Comparison of ENCODE assay signal across 13 cellular contexts in genomic region chr12:27554003-27554402, GRCh38. TPM values are rescaled to one million over a fixed set of nuclear protein-coding genes. Genes with fewer than 3 reads are reported as not detected.
A peak's percentile ranks its signal among the peaks of the same experiment; 100 is the strongest.
DNase-seq lines count a peak whose midpoint lies in the region; ATAC-seq and TF ChIP-seq lines count a peak whose summit lies in the region.
"Had no signal": no experiment of that assay in that cellular context is flagged by ENCODE, and none has a peak within 500 bp of the region (broad histone marks: within the 10 kb centered on the region; RNA-seq: fewer than 3 reads in every experiment).

No MANE protein-coding gene starts in this region.

- no peak overlapping the region for H3K27ac Mint-ChIP-seq in WTC11
- H3K27ac Mint-ChIP-seq: activated T-helper 1 cell treated with anti-CD3 and anti-CD28 coated beads, Interleukin-12 subunit alpha, Interleukin-12 subunit beta, Interleukin-2, Interleukin-4 antibody, amounts not matched to agents 30 ng/mL and 10 ng/mL and 1 ng/mL, durations not matched to agents 14 hours and 24 hours and 36 hours had no signal

- POLR2A ChIA-PET in WTC11 (lab: Charles Lee) = no interaction called here

- H3K36me3 Mint-ChIP-seq in WTC11 = no peaks in the 10 kb centered on the region

- no peak for TF ChIP-seq CTCF in brain microvascular endothelial cell (IDR thresholded peaks at IDR 0.05; ENCODE audit: low read depth, low read length, missing control alignments)
- TF ChIP-seq CTCF in left lung (IDR thresholded peaks at IDR 0.05) = no peak
- TF ChIP-seq CTCF in WTC11 (IDR thresholded peaks at IDR 0.05) = no peak

- intact Hi-C loops in left lung (cut with DNase I) = no loop called here

- DNase-seq in brain microvascular endothelial cell (no peak), left lung (no peak), NOMO-1 treated with DMSO at 0.1 percent for 48 hours (lab: John Stamatoyannopoulos, UW; ENCODE audit: unreplicated experiment) (no peak), NCI-H2107 (lab: John Stamatoyannopoulos, UW) (no peak), DMS53 (lab: John Stamatoyannopoulos, UW) (no peak), WTC11 (ENCODE audit: low spot score) (no peak)
- DNase-seq: kidney glomerular epithelial cell; NCI-H2081 treated with DMSO at 0.1 percent for 48 hours; NK-92 treated with Interleukin-12 subunit alpha and Interleukin-12 subunit beta, amount 100 ng/mL, for 24 hours had no signal

- peak overlapping the region; percentile 18 to 46 (median 42); a peak in 12 of 20 replicates for H3K4me3 ChIP-seq in BLaER1 treated with 17β-estradiol and CSF1 and Interleukin-3, amounts not matched to agents 10 nM and 100 nM
- H3K4me3 ChIP-seq in brain microvascular endothelial cell (ENCODE audit: low read depth, low read length) (no peak overlapping the region), left lung (no peak overlapping the region), skin epidermis (no peak overlapping the region)

- peaks cover 48% of the 10 kb centered on the region for H3K4me1 Mint-ChIP-seq in WTC11

- no peaks in the 10 kb centered on the region for H3K27me3 ChIP-seq in BLaER1 treated with 17β-estradiol and CSF1 and Interleukin-3, amounts not matched to agents 10 nM and 100 nM
- no peaks in the 10 kb centered on the region for H3K27me3 ChIP-seq in brain microvascular endothelial cell (replicated peaks)
- H3K27me3 ChIP-seq in left lung = no peaks in the 10 kb centered on the region

- peak overlapping the region in 10 of 11 experiments; percentile 59 to 94 (median 90); a peak in 20 of 22 replicates for H3K27ac ChIP-seq in BLaER1 treated with 17β-estradiol and CSF1 and Interleukin-3, amounts not matched to agents 10 nM and 100 nM
- H3K27ac ChIP-seq in brain microvascular endothelial cell (peak overlapping the region; percentile 71), left lung (peak overlapping the region; percentile 66 to 67), skin epidermis (peak overlapping the region in 15 of 21 experiments; percentile 15 to 83 (median 56))
- H3K27ac ChIP-seq: KMS-11 had no signal

- in situ Hi-C loops in brain microvascular endothelial cell (cut with HindIII; ENCODE audit: low pct_ligation_motif_present, low sequenced_read_pairs) = no loop called here

- ATAC-seq in left lung = no peak
- ATAC-seq in WTC11 = no peak

- CTCF ChIA-PET in WTC11 (lab: Charles Lee) = interaction anchor here (0.6 kb wide), 1 partner anchor 12 kb away, joined by 3 read pairs; no protein-coding TSS in a partner anchor

- H3K9me3 ChIP-seq in BLaER1 treated with 17β-estradiol and CSF1 and Interleukin-3, amounts not matched to agents 10 nM and 100 nM (replicated peaks in 1 of 11) = no peaks in the 10 kb centered on the region
- no peaks in the 10 kb centered on the region for H3K9me3 ChIP-seq in left lung

- peak overlapping the region; percentile 81 to 96 (median 90) for H3K4me2 ChIP-seq in BLaER1 treated with 17β-estradiol and CSF1 and Interleukin-3, amounts not matched to agents 10 nM and 100 nM

- peak overlapping the region; percentile 58 to 83 (median 76) for H3K9ac ChIP-seq in BLaER1 treated with 17β-estradiol and CSF1 and Interleukin-3, amounts not matched to agents 10 nM and 100 nM
- H3K9ac ChIP-seq: KMS-11 had no signal

- H3K27me3 Mint-ChIP-seq in WTC11 (ENCODE audit: low read depth) = no peaks in the 10 kb centered on the region

- H3K4me1 ChIP-seq in BLaER1 treated with 17β-estradiol and CSF1 and Interleukin-3, amounts not matched to agents 10 nM and 100 nM = peaks cover 91 to 100% (median 100%) of the 10 kb centered on the region in 10 experiments
- H3K4me1 ChIP-seq in left lung = peaks cover 19 to 59% of the 10 kb centered on the region in 2 donors

- no peaks in the 10 kb centered on the region for H3K36me3 ChIP-seq in BLaER1 treated with 17β-estradiol and CSF1 and Interleukin-3, amounts not matched to agents 10 nM and 100 nM
- H3K36me3 ChIP-seq in brain microvascular endothelial cell (replicated peaks) (no peaks in the 10 kb centered on the region), left lung (no peaks in the 10 kb centered on the region)

- no peaks in the 10 kb centered on the region for H4K20me1 ChIP-seq in BLaER1 treated with 17β-estradiol and CSF1 and Interleukin-3, amounts not matched to agents 10 nM and 100 nM

- H3K9me3 Mint-ChIP-seq in WTC11 = no peaks in the 10 kb centered on the region
- H3K9me3 Mint-ChIP-seq: activated T-helper 1 cell treated with anti-CD3 and anti-CD28 coated beads, Interleukin-12 subunit alpha, Interleukin-12 subunit beta, Interleukin-2, Interleukin-4 antibody, amounts not matched to agents 30 ng/mL and 10 ng/mL and 1 ng/mL, durations not matched to agents 14 hours and 24 hours and 36 hours had no signal

- no peak overlapping the region for H3K4me3 Mint-ChIP-seq in WTC11
- H3K4me3 Mint-ChIP-seq: activated T-helper 1 cell treated with anti-CD3 and anti-CD28 coated beads, Interleukin-12 subunit alpha, Interleukin-12 subunit beta, Interleukin-2, Interleukin-4 antibody, amounts not matched to agents 30 ng/mL and 10 ng/mL and 1 ng/mL, durations not matched to agents 14 hours and 24 hours and 36 hours had no signal

TF ChIP-seq in WTC11, 78 proteins besides CTCF, POLR2A, EP300 and RAD21 (continues in another document):
- no peak for TF ChIP-seq JAZF1 (CRISPR knock-in tag; IDR thresholded peaks at IDR 0.05)
- no peak for TF ChIP-seq E2F5 (CRISPR knock-in tag; IDR thresholded peaks at IDR 0.05)
- no peak for TF ChIP-seq IRF2 (CRISPR knock-in tag; IDR thresholded peaks at IDR 0.05; ENCODE audit: borderline replicate concordance, low read depth)
- no peak for TF ChIP-seq STAT6 (CRISPR knock-in tag; conservative IDR thresholded peaks at IDR 0.05; ENCODE audit: low read depth)
- TF ChIP-seq ZNF532 (CRISPR knock-in tag; IDR thresholded peaks at IDR 0.05; ENCODE audit: borderline replicate concordance) = no peak
- TF ChIP-seq IRF1 (CRISPR knock-in tag; IDR thresholded peaks at IDR 0.05) = no peak

RNA-seq across cellular contexts. Expression of gene PPFIBP1, which starts 30.0 kb away (rescaled TPM):
- total RNA-seq in left lung (10 to 100 TPM; 96.1 to 97.3 TPM), WTC11 (2021) (22.3 to 28.7 TPM (median 27.7 TPM) in 3 replicates)

Comparison
In these comparisons a context has a peak if more than half of its experiments do, and no peak if none do; other contexts are left out.
1. H3K4me3 ChIP-seq: peak in BLaER1 treated with 17β-estradiol and CSF1 and Interleukin-3, amounts not matched to agents 10 nM and 100 nM (10 of 10); none in brain microvascular endothelial cell (single experiment), left lung (0 of 2) and skin epidermis (0 of 7).
2. Peak in every context shown above with its lines, with median percentiles within 50 percentile points of each other: H3K27ac ChIP-seq.